In genomic region chr22:26589367-26589844, GRCh38 we compare ENCODE assay signal across 9 cellular contexts. TPM values are rescaled to one million over a fixed set of nuclear protein-coding genes. Genes with fewer than 3 reads are reported as not detected.
DNase-seq lines count a peak whose midpoint lies in the region; ATAC-seq, FAIRE-seq and TF ChIP-seq lines count a peak whose summit lies in the region.
"Had no signal": no experiment of that assay in that cellular context is flagged by ENCODE, and none has a peak within 500 bp of the region (broad histone marks: within the 10 kb centered on the region; RNA-seq: fewer than 3 reads in every experiment).

No MANE protein-coding gene starts in this region.

- peak overlapping the region; percentile 57 for H2AFZ ChIP-seq in astrocyte (ENCODE audit: low read depth, low read length)

- H3K79me2 ChIP-seq in astrocyte (ENCODE audit: insufficient read depth, low read length) = peaks cover 40% of the 10 kb centered on the region

- H3K27me3 ChIP-seq in astrocyte (ENCODE audit: insufficient read depth, low read length) (peaks cover 3% of the 10 kb centered on the region), iPS-18a (ENCODE audit: control insufficient read depth, insufficient read depth, low read length) (no peaks in the 10 kb centered on the region)

- TF ChIP-seq CTCF in Calu3 (IDR thresholded peaks at IDR 0.05; ENCODE audit: unreplicated experiment) = no peak
- no peak for TF ChIP-seq CTCF in HFF-Myc (IDR thresholded peaks at IDR 0.05; ENCODE audit: low read depth, low read length, missing control alignments)
- no peak for TF ChIP-seq CTCF in astrocyte (IDR thresholded peaks at IDR 0.05; ENCODE audit: insufficient read depth, low read depth, low read length)

- H3K4me2 ChIP-seq in astrocyte (ENCODE audit: low read length) = peak overlapping the region; percentile 94

- H3K27ac ChIP-seq in astrocyte (ENCODE audit: low read depth, low read length) (peak overlapping the region; percentile 65), iPS-18a (ENCODE audit: low read length) (no peak overlapping the region), skin epidermis (peak overlapping the region; percentile 80 to 96 (median 86))

- no peak for FAIRE-seq in astrocyte (lab: Jason Lieb, UNC)

- CTCF ChIA-PET in Calu3 (lab: Charles Lee) = no interaction called here

- intact Hi-C loops in Calu3 (cut with micrococcal nuclease; ENCODE audit: unreplicated experiment) = no loop called here

- H3K27ac Mint-ChIP-seq in Calu3 (ENCODE audit: unreplicated experiment) (no peak overlapping the region), astrocyte (ENCODE audit: unreplicated experiment) (peak overlapping the region; percentile 77)

- H3K9me3 ChIP-seq in astrocyte (ENCODE audit: insufficient read depth, low read depth, low read length) (no peaks in the 10 kb centered on the region), iPS-18a (ENCODE audit: control insufficient read depth, low read depth, low read length) (no peaks in the 10 kb centered on the region)

- H3K4me3 Mint-ChIP-seq in Calu3 (ENCODE audit: low read depth, unreplicated experiment) (peak overlapping the region; percentile 74), astrocyte (ENCODE audit: unreplicated experiment) (peak overlapping the region; percentile 92)

- H3K9ac ChIP-seq in astrocyte (ENCODE audit: low read length) (peak overlapping the region; percentile 89), iPS-18a (ENCODE audit: low read length) (peak overlapping the region; percentile 77)

- H3K9me3 Mint-ChIP-seq in Calu3 (ENCODE audit: low read depth, unreplicated experiment) (no peaks in the 10 kb centered on the region), astrocyte (ENCODE audit: unreplicated experiment) (peaks cover 2% of the 10 kb centered on the region)

- no peaks in the 10 kb centered on the region for H3K27me3 Mint-ChIP-seq in Calu3 (ENCODE audit: unreplicated experiment)
- peaks cover 8% of the 10 kb centered on the region for H3K27me3 Mint-ChIP-seq in astrocyte (ENCODE audit: low read depth, unreplicated experiment)

- BruUV-seq in Calu3 (replicated peaks; lab: Mats Ljungman, UMichigan) = no TSS peak

- H3K4me3 ChIP-seq in HFF-Myc (replicated peaks; ENCODE audit: low read depth, low read length) = peak overlapping the region; percentile 77
- peak overlapping the region; percentile 74 for H3K4me3 ChIP-seq in astrocyte (ENCODE audit: insufficient read depth, low read depth, low read length)
- peak overlapping the region; percentile 87 for H3K4me3 ChIP-seq in iPS-18a (ENCODE audit: low read length)
- peak overlapping the region; percentile 60 to 99 (median 88) for H3K4me3 ChIP-seq in skin epidermis

- H3K4me1 ChIP-seq in astrocyte (ENCODE audit: insufficient read depth, low read length) = peaks cover 25% of the 10 kb centered on the region
- H3K4me1 ChIP-seq in iPS-18a (ENCODE audit: control insufficient read depth, low read depth, low read length) = peaks cover 16% of the 10 kb centered on the region

- H3K36me3 Mint-ChIP-seq in Calu3 (ENCODE audit: insufficient read depth, unreplicated experiment) (peaks cover 27% of the 10 kb centered on the region), astrocyte (ENCODE audit: low read depth, unreplicated experiment) (peaks cover 2% of the 10 kb centered on the region)

- DNase-seq in Calu3 (peak; percentile 30), HFF-Myc (ENCODE audit: extremely low read depth, low read depth) (no peak), RPMI7951 (ENCODE audit: low read depth) (peak; percentile 42), astrocyte (ENCODE audit: low read depth) (no peak), OCI-M1 (lab: John Stamatoyannopoulos, UW) (no peak)

- H4K20me1 ChIP-seq in astrocyte (ENCODE audit: insufficient read depth, low read length) = peaks cover 35% of the 10 kb centered on the region

- H3K36me3 ChIP-seq in astrocyte (ENCODE audit: insufficient read depth, low read length) (no peaks in the 10 kb centered on the region), iPS-18a (ENCODE audit: control insufficient read depth, low read depth, low read length) (peaks cover 11% of the 10 kb centered on the region)

- ATAC-seq in GM19452 (IDR thresholded peaks at IDR 0.05; ENCODE audit: unreplicated experiment) = no peak

- H3K4me1 Mint-ChIP-seq in Calu3 (ENCODE audit: low read depth, unreplicated experiment) (no peaks in the 10 kb centered on the region), astrocyte (ENCODE audit: low read depth, unreplicated experiment) (peaks cover 19% of the 10 kb centered on the region)

RNA-seq across cellular contexts. Expression of gene TPST2, which starts 0.5 kb away (rescaled TPM):
- total RNA-seq in Calu3 (2022) (11.4 and 11.8 TPM in 2 replicates), astrocyte (55.7 and 72.5 TPM in 2 replicates)
- total RNA-seq in RPMI7951 (2014; rRNA removed; shearing (Covaris generic)) = 50.8 and 54.2 TPM in 2 replicates

RNA-seq across cellular contexts. Expression of gene CRYBB1, which starts 28.4 kb away (rescaled TPM):
- not detected in 2 replicates for total RNA-seq in Calu3 (2022)
- 0.12 TPM in 1 of 2 replicates, not detected in the other for total RNA-seq in RPMI7951 (2014; rRNA removed; shearing (Covaris generic))
- total RNA-seq in astrocyte = not detected in 2 replicates
- total RNA-seq: LHCN-M2 had no signal

RNA-seq across cellular contexts. Expression of gene CRYBA4, which starts 32.4 kb away (rescaled TPM):
- total RNA-seq in Calu3 (2022) (not detected in 2 replicates), astrocyte (1.1 and 2.0 TPM in 2 replicates)
- total RNA-seq in RPMI7951 (2014; rRNA removed; shearing (Covaris generic)) = not detected in 2 replicates
- total RNA-seq: LHCN-M2 had no signal

Comparison
In these comparisons a context has a peak if more than half of its experiments do, and no peak if none do; other contexts are left out.
1. DNase-seq: peak in Calu3 (single experiment) and RPMI7951 (single experiment); none in HFF-Myc (single experiment), astrocyte (single experiment) and OCI-M1 (single experiment).
2. Peak in every context shown above with its lines, with median percentiles within 50 percentile points of each other: H3K4me3 ChIP-seq.